22 cellular contexts compared by ENCODE assay signal in genomic region chr19:990746-991145, GRCh38. TPM values are rescaled to one million over a fixed set of nuclear protein-coding genes. Genes with fewer than 3 reads are reported as not detected.
"Had no signal": no experiment of that assay in that cellular context is flagged by ENCODE, and none has a peak within 500 bp of the region (broad histone marks: within the 10 kb centered on the region; RNA-seq: fewer than 3 reads in every experiment).

No MANE protein-coding gene starts in this region.

- DNase-seq: foreskin keratinocyte had no signal

- H3K4me3 Mint-ChIP-seq: activated naive CD4-positive, alpha-beta T cell treated with anti-CD3 and anti-CD28 coated beads, Interleukin-2, amount 50 U/mL, for 24 hours; naive thymus-derived CD8-positive, alpha-beta T cell; stimulated activated naive CD8-positive, alpha-beta T cell treated with anti-CD3 and anti-CD28 coated beads, Interleukin-15, amount 100 ng/mL, for 72 hours; T-cell had no signal

- H3K9me3 ChIP-seq: pancreas, right lobe of liver, vagina had no signal

- FAIRE-seq: bronchial epithelial cell, islet of Langerhans, pancreas, small intestine had no signal

- H3K27me3 ChIP-seq: right lobe of liver, vagina had no signal

- H3K36me3 ChIP-seq: pancreas had no signal

- H3K27ac ChIP-seq: epithelial cell of prostate, foreskin keratinocyte, hepatocyte, right lobe of liver, vagina had no signal

- H3K9me3 Mint-ChIP-seq: activated naive CD4-positive, alpha-beta T cell treated with anti-CD3 and anti-CD28 coated beads, Interleukin-2, amount 50 U/mL, for 24 hours; naive thymus-derived CD8-positive, alpha-beta T cell; stimulated activated naive CD8-positive, alpha-beta T cell treated with anti-CD3 and anti-CD28 coated beads, Interleukin-15, amount 100 ng/mL, for 72 hours; T-cell had no signal

- H3K4me3 ChIP-seq: hepatocyte, pancreas, right lobe of liver, vagina had no signal

- H3K4me1 ChIP-seq: foreskin keratinocyte, pancreas had no signal

- H3K4me2 ChIP-seq: hepatocyte had no signal

- H2AFZ ChIP-seq: hepatocyte had no signal

- H3K27me3 Mint-ChIP-seq: activated naive CD4-positive, alpha-beta T cell treated with anti-CD3 and anti-CD28 coated beads, Interleukin-2, amount 50 U/mL, for 24 hours; naive thymus-derived CD8-positive, alpha-beta T cell; stimulated activated naive CD8-positive, alpha-beta T cell treated with anti-CD3 and anti-CD28 coated beads, Interleukin-15, amount 100 ng/mL, for 72 hours; T-cell had no signal

- H3K79me2 ChIP-seq: hepatocyte had no signal

- H3K27ac Mint-ChIP-seq: activated naive CD4-positive, alpha-beta T cell treated with anti-CD3 and anti-CD28 coated beads, Interleukin-2, amount 50 U/mL, for 24 hours; T-cell had no signal

RNA-seq across cellular contexts. Expression of gene GRIN3B, which starts 9.5 kb away (rescaled TPM):
- total RNA-seq: activated CD8-positive, alpha-beta memory T cell treated with anti-CD3 and anti-CD28 coated beads for 36 hours; lower leg skin; naive thymus-derived CD8-positive, alpha-beta T cell; pancreas; vagina had no signal
- polyA plus RNA-seq: naive thymus-derived CD8-positive, alpha-beta T cell had no signal

RNA-seq across cellular contexts. Expression of gene RNU6-2, which starts 30.6 kb away (rescaled TPM):
- total RNA-seq: activated CD8-positive, alpha-beta memory T cell treated with anti-CD3 and anti-CD28 coated beads for 36 hours; bronchial epithelial cell; dermis blood vessel endothelial cell; fibroblast of lung; foreskin keratinocyte; hepatocyte; left cardiac atrium; lower leg skin; mucosa of gallbladder; naive thymus-derived CD8-positive, alpha-beta T cell; pancreas; pulmonary artery endothelial cell; right lobe of liver; T-cell; temporal lobe; vagina had no signal
- polyA plus RNA-seq: adipose tissue; fibroblast of lung; foreskin keratinocyte; hepatocyte; naive thymus-derived CD8-positive, alpha-beta T cell; pancreas; small intestine had no signal
